Comparison of ENCODE assay signal across 18 cellular contexts in the genomic region with DNA sequence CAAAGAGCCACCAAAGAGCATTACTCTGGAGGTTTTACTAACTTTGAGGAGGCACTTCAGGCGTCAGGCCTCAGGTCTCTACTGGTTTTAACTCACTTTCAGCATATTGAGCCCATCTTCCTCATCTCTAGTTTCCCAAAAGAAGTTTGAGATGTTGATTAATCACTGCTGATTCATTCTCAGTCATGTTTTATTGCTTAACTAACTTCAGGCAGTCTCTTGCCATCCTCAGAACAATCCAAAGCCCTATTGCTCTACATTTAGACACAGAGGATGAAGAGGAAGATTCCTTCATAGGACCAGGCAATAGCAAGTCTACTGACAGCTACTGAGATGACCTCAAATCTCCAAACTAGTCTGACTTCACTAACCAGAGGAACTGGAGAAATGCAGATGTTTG. TPM values are rescaled to one million over a fixed set of nuclear protein-coding genes. Genes with fewer than 3 reads are reported as not detected.
DNase-seq lines count a peak whose midpoint lies in the region; ATAC-seq and TF ChIP-seq lines count a peak whose summit lies in the region.
"Had no signal": no experiment of that assay in that cellular context is flagged by ENCODE, and none has a peak within 500 bp of the region (broad histone marks: within the 10 kb centered on the region; RNA-seq: fewer than 3 reads in every experiment).

No MANE protein-coding gene starts in this region.

- intact Hi-C loops in cardiac septum (cut with DNase I): no loop called here

- peak overlapping the region; percentile 13 for H3K27ac ChIP-seq in RWPE2 (ENCODE audit: poor library complexity, severe bottlenecking)
- H3K27ac ChIP-seq in foreskin keratinocyte: no peak overlapping the region
- H3K27ac ChIP-seq: ascending aorta, HL-60, SK-N-MC had no signal

- H3K4me3 Mint-ChIP-seq in effector memory CD8-positive, alpha-beta T cell: no peak overlapping the region
- H3K4me3 Mint-ChIP-seq: activated CD4-positive, alpha-beta memory T cell treated with anti-CD3 and anti-CD28 coated beads, Interleukin-2, amount 10 ng/mL, durations not matched to agents 7 days and 5 days; stimulated activated naive CD8-positive, alpha-beta T cell treated with anti-CD3 and anti-CD28 coated beads, Interleukin-15, Interleukin-2, amounts not matched to agents 100 ng/mL and 50 ng/mL, for 24 hours had no signal

- H3K27me3 ChIP-seq in RWPE2 (ENCODE audit: insufficient read depth, poor library complexity, severe bottlenecking): no peaks in the 10 kb centered on the region
- no peaks in the 10 kb centered on the region for H3K27me3 ChIP-seq in foreskin keratinocyte
- H3K27me3 ChIP-seq: ascending aorta had no signal

- peaks cover 41 to 55% of the 10 kb centered on the region in 2 donors for H3K27me3 Mint-ChIP-seq in effector memory CD8-positive, alpha-beta T cell

- no peak overlapping the region for H3K27ac Mint-ChIP-seq in effector memory CD8-positive, alpha-beta T cell
- H3K27ac Mint-ChIP-seq: activated CD4-positive, alpha-beta memory T cell treated with anti-CD3 and anti-CD28 coated beads, Interleukin-2, amount 10 ng/mL, durations not matched to agents 7 days and 5 days; activated T-helper 2 cell treated with anti-CD3 and anti-CD28 coated beads, Interferon-gamma antibody, Interleukin-2, Interleukin-4, amounts not matched to agents 10 μg/mL and 5 μg/mL and 100 μg/mL, durations not matched to agents 14 hours and 24 hours and 36 hours; stimulated activated naive CD8-positive, alpha-beta T cell treated with anti-CD3 and anti-CD28 coated beads, Interleukin-15, Interleukin-2, amounts not matched to agents 100 ng/mL and 50 ng/mL, for 24 hours had no signal

- no peaks in the 10 kb centered on the region for H3K36me3 Mint-ChIP-seq in effector memory CD8-positive, alpha-beta T cell (ENCODE audit: insufficient read depth)

- TF ChIP-seq CTCF in AG09309 (IDR thresholded peaks at IDR 0.05; ENCODE audit: control insufficient read depth, insufficient read depth, low read depth, low read length, missing control alignments) (no peak), RWPE2 (IDR thresholded peaks at IDR 0.05; ENCODE audit: poor library complexity, severe bottlenecking) (no peak), foreskin keratinocyte (conservative IDR thresholded peaks at IDR 0.05) (no peak)

- H3K4me1 ChIP-seq in RWPE2 (ENCODE audit: insufficient read depth, poor library complexity, severe bottlenecking) (peaks cover 3% of the 10 kb centered on the region), foreskin keratinocyte (no peaks in the 10 kb centered on the region)
- H3K4me1 ChIP-seq: ascending aorta, HAP-1 had no signal

- no peaks in the 10 kb centered on the region for H3K9me3 ChIP-seq in RWPE2 (ENCODE audit: severe bottlenecking)
- H3K9me3 ChIP-seq: ascending aorta, HAP-1 had no signal

- DNase-seq in AG09309 (ENCODE audit: low read depth): peak; percentile 62
- peak; percentile 90 for DNase-seq in HT1080 (ENCODE audit: low read depth)
- no peak for DNase-seq in RWPE2 (ENCODE audit: low spot score)
- peak; percentile 61 to 85 for DNase-seq in foreskin keratinocyte
- no peak for DNase-seq in effector memory CD8-positive, alpha-beta T cell
- no peak for DNase-seq in cardiac septum (ENCODE audit: low spot score)
- DNase-seq in NCI-H1417 (lab: John Stamatoyannopoulos, UW): no peak
- DNase-seq: activated CD4-positive, alpha-beta memory T cell treated with anti-CD3 and anti-CD28 coated beads, Interleukin-2, amount 10 ng/mL, durations not matched to agents 7 days and 5 days; head of caudate nucleus; kidney glomerular epithelial cell had no signal

- no peak overlapping the region for H3K4me3 ChIP-seq in AG09309 (ENCODE audit: control insufficient read depth, low read depth, low read length)
- no peak overlapping the region for H3K4me3 ChIP-seq in RWPE2 (ENCODE audit: severe bottlenecking)
- H3K4me3 ChIP-seq: ascending aorta, HAP-1, SK-N-MC, smooth muscle cell had no signal

- no peaks in the 10 kb centered on the region for H3K4me1 Mint-ChIP-seq in effector memory CD8-positive, alpha-beta T cell (ENCODE audit: low read depth in 2 of 2)
- H3K4me1 Mint-ChIP-seq: activated CD4-positive, alpha-beta memory T cell treated with anti-CD3 and anti-CD28 coated beads, Interleukin-2, amount 10 ng/mL, durations not matched to agents 7 days and 5 days had no signal

- no peaks in the 10 kb centered on the region for H3K36me3 ChIP-seq in RWPE2 (ENCODE audit: low read depth)
- H3K36me3 ChIP-seq: ascending aorta, HAP-1 had no signal

- no peaks in the 10 kb centered on the region for H3K9me3 Mint-ChIP-seq in effector memory CD8-positive, alpha-beta T cell
- H3K9me3 Mint-ChIP-seq: activated CD4-positive, alpha-beta memory T cell treated with anti-CD3 and anti-CD28 coated beads, Interleukin-2, amount 10 ng/mL, durations not matched to agents 7 days and 5 days; activated T-helper 2 cell treated with anti-CD3 and anti-CD28 coated beads, Interferon-gamma antibody, Interleukin-2, Interleukin-4, amounts not matched to agents 10 μg/mL and 5 μg/mL and 100 μg/mL, durations not matched to agents 14 hours and 24 hours and 36 hours; stimulated activated naive CD8-positive, alpha-beta T cell treated with anti-CD3 and anti-CD28 coated beads, Interleukin-15, Interleukin-2, amounts not matched to agents 100 ng/mL and 50 ng/mL, for 24 hours had no signal

- ATAC-seq in RWPE2 (ENCODE audit: low read depth): peak; percentile 98
- ATAC-seq in foreskin keratinocyte: peak; percentile 97
- no peak for ATAC-seq in effector memory CD8-positive, alpha-beta T cell (replicated peaks)
- ATAC-seq in HG03108 (IDR thresholded peaks at IDR 0.05; ENCODE audit: unreplicated experiment): no peak

RNA-seq across cellular contexts. Expression of gene BET1, which starts 39.1 kb away (rescaled TPM):
- 21.0 and 27.2 TPM in 2 replicates for total RNA-seq in HT1080 (2014; rRNA removed; shearing (Covaris generic))
- 42.9 and 45.5 TPM in 2 replicates for polyA plus RNA-seq in HT1080 (2015; cell fraction: cytosol; rRNA removed)
- polyA plus RNA-seq in HT1080 (2015; cell fraction: nucleus; rRNA removed): 35.1 and 42.4 TPM in 2 replicates
- total RNA-seq in foreskin keratinocyte (23.9 and 26.7 TPM in 2 replicates), cardiac septum (13.2 TPM)
- 22.4 and 22.9 TPM in 2 replicates for polyA plus RNA-seq in foreskin keratinocyte

Comparison
In these comparisons a context has a peak if more than half of its experiments do, and no peak if none do; other contexts are left out.
1. DNase-seq: peak in AG09309 (single experiment), HT1080 (single experiment) and foreskin keratinocyte (2 of 2); none in RWPE2 (single experiment), effector memory CD8-positive, alpha-beta T cell (0 of 3), cardiac septum (single experiment) and NCI-H1417 (0 of 3).
2. ATAC-seq: peak in RWPE2 (single experiment) and foreskin keratinocyte (single experiment); none in effector memory CD8-positive, alpha-beta T cell (single experiment) and HG03108 (single experiment).